8 cellular contexts compared by ENCODE assay signal in the genomic region with DNA sequence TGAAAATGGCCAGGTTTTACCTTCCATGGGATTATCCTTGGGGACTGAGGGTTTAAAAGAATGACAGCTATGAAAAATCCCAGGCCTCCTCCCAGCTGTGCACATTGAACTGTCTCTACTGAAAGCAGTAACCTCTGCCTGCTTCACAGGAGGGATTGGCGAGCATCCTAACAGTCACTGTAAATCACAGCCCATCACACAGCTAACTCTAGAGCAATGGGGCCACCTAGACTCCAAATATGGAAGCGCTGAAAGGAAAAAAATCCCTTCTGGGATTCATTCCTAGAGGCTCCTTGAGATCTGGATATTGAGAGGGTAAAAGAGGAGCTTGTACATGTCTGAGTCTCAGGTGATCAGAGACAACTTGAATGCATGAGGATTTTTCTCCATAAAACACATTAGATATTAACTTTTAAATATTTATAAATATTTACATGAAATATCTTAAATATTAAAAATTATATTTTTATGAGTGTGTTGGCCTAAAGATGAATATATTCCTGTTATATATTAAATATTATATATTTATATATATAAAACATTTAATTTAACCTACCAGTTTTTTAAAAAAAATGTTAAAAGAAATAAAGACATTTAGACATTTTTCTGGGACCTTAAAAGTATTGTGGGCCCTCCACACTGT.
DNase-seq lines count a peak whose midpoint lies in the region; ATAC-seq, FAIRE-seq and TF ChIP-seq lines count a peak whose summit lies in the region.

No MANE protein-coding gene starts in this region.

- H3K27me3 Mint-ChIP-seq in T-helper 17 cell = peaks cover 55% of the 10 kb centered on the region

- H3K4me1 ChIP-seq in Peyer's patch = no peaks in the 10 kb centered on the region

- TF ChIP-seq CTCF in fibroblast of villous mesenchyme (IDR thresholded peaks at IDR 0.05; ENCODE audit: insufficient read depth, low read depth, low read length) = peak; percentile 63
- peak in 1 of 6 experiments; percentile 14 for TF ChIP-seq CTCF in Peyer's patch (IDR thresholded peaks at IDR 0.05)

- no peak overlapping the region for H3K27ac Mint-ChIP-seq in T-helper 17 cell

- no peaks in the 10 kb centered on the region for H3K9me3 ChIP-seq in Peyer's patch
- H3K9me3 ChIP-seq in T-helper 17 cell (ENCODE audit: control insufficient read depth, low read length, poor library complexity, severe bottlenecking) = no peaks in the 10 kb centered on the region

- peaks cover 5% of the 10 kb centered on the region for H3K4me1 Mint-ChIP-seq in T-helper 17 cell

- no peaks in the 10 kb centered on the region for H3K27me3 ChIP-seq in Peyer's patch

- H3K27ac ChIP-seq in Peyer's patch = no peak overlapping the region

- no peak overlapping the region for H3K4me3 ChIP-seq in fibroblast of villous mesenchyme (ENCODE audit: low read depth, low read length)
- no peak overlapping the region for H3K4me3 ChIP-seq in Peyer's patch

- FAIRE-seq in RCC 7860 (lab: Jason Lieb, UNC) = no peak

- peak; percentile 58 for DNase-seq in AG08396 (ENCODE audit: low spot score)
- peak; percentile 15 for DNase-seq in HS-27A (ENCODE audit: low read depth)
- peak; percentile 8 for DNase-seq in RCC 7860 (ENCODE audit: low spot score)
- DNase-seq in fibroblast of villous mesenchyme (ENCODE audit: low read depth) = peak; percentile 60
- DNase-seq in stromal cell of bone marrow (ENCODE audit: low read depth) = peak; percentile 45
- no peak for DNase-seq in Peyer's patch
- DNase-seq in T-helper 17 cell = no peak

- ATAC-seq in HG02870 (IDR thresholded peaks at IDR 0.05; ENCODE audit: unreplicated experiment) (no peak), T-helper 17 cell (no peak)

- H3K4me3 Mint-ChIP-seq in T-helper 17 cell = no peak overlapping the region

- H3K36me3 Mint-ChIP-seq in T-helper 17 cell (ENCODE audit: low read depth) = peaks cover 4% of the 10 kb centered on the region

- no peaks in the 10 kb centered on the region for H3K36me3 ChIP-seq in Peyer's patch

- no peak for TF ChIP-seq POLR2A in Peyer's patch (IDR thresholded peaks at IDR 0.05)

Comparison
In these comparisons a context has a peak if more than half of its experiments do, and no peak if none do; other contexts are left out.
1. DNase-seq: peak in AG08396 (single experiment), HS-27A (single experiment), RCC 7860 (single experiment), fibroblast of villous mesenchyme (single experiment) and stromal cell of bone marrow (single experiment); none in Peyer's patch (0 of 3) and T-helper 17 cell (0 of 3).